ENCODE assay signal across 1 cellular context in the genomic region with DNA sequence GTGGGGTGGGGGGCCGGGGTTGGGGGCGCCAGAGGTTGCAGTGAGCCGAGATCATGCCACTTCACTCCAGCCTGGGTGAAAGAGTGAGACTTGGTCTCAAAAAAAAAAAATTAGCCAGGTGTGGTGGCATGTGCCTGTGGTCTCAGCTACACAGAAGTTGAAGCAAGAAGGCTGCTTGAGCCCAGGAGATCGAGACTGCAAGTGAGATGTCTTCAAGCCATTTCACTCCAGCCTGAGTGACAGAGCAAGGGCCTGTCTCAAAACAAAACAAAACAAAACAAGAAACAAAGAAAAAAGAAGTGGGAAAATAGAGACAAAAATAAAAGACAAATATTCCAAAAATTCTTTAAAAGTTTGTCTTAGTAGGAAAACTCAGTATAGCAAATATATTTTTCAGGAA.
TF ChIP-seq lines count a peak whose summit lies in the region.

No MANE protein-coding gene starts in this region.

TF ChIP-seq in GM12878, 131 proteins besides CTCF, POLR2A, EP300 and RAD21 (continued from another document):
- TF ChIP-seq TBL1XR1 (IDR thresholded peaks at IDR 0.05; ENCODE audit: low read depth, low read length) (no peak), MYC (IDR thresholded peaks at IDR 0.05; ENCODE audit: insufficient read depth, insufficient read length, insufficient replicate concordance, low read length, severe bottlenecking) (no peak), SMAD5 (IDR thresholded peaks at IDR 0.05; ENCODE audit: low read depth) (no peak), ZNF217 (IDR thresholded peaks at IDR 0.05) (no peak), NR2F1 (conservative IDR thresholded peaks at IDR 0.05) (no peak), MTA2 (IDR thresholded peaks at IDR 0.05; ENCODE audit: low read depth) (no peak), ESRRA (IDR thresholded peaks at IDR 0.05; ENCODE audit: low read length) (no peak), SUZ12 (IDR thresholded peaks at IDR 0.05; ENCODE audit: unreplicated experiment) (no peak)
- TF ChIP-seq, protein P1, sequence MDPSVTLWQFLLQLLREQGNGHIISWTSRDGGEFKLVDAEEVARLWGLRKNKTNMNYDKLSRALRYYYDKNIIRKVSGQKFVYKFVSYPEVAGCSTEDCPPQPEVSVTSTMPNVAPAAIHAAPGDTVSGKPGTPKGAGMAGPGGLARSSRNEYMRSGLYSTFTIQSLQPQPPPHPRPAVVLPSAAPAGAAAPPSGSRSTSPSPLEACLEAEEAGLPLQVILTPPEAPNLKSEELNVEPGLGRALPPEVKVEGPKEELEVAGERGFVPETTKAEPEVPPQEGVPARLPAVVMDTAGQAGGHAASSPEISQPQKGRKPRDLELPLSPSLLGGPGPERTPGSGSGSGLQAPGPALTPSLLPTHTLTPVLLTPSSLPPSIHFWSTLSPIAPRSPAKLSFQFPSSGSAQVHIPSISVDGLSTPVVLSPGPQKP (IDR thresholded peaks at IDR 0.05; ENCODE audit: low read depth, low read length): no peak
- TF ChIP-seq, protein P2, sequence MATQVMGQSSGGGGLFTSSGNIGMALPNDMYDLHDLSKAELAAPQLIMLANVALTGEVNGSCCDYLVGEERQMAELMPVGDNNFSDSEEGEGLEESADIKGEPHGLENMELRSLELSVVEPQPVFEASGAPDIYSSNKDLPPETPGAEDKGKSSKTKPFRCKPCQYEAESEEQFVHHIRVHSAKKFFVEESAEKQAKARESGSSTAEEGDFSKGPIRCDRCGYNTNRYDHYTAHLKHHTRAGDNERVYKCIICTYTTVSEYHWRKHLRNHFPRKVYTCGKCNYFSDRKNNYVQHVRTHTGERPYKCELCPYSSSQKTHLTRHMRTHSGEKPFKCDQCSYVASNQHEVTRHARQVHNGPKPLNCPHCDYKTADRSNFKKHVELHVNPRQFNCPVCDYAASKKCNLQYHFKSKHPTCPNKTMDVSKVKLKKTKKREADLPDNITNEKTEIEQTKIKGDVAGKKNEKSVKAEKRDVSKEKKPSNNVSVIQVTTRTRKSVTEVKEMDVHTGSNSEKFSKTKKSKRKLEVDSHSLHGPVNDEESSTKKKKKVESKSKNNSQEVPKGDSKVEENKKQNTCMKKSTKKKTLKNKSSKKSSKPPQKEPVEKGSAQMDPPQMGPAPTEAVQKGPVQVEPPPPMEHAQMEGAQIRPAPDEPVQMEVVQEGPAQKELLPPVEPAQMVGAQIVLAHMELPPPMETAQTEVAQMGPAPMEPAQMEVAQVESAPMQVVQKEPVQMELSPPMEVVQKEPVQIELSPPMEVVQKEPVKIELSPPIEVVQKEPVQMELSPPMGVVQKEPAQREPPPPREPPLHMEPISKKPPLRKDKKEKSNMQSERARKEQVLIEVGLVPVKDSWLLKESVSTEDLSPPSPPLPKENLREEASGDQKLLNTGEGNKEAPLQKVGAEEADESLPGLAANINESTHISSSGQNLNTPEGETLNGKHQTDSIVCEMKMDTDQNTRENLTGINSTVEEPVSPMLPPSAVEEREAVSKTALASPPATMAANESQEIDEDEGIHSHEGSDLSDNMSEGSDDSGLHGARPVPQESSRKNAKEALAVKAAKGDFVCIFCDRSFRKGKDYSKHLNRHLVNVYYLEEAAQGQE (IDR thresholded peaks at IDR 0.05; ENCODE audit: low read depth, low read length): no peak
